ENCODE assay signal across 8 cellular contexts in the genomic region with DNA sequence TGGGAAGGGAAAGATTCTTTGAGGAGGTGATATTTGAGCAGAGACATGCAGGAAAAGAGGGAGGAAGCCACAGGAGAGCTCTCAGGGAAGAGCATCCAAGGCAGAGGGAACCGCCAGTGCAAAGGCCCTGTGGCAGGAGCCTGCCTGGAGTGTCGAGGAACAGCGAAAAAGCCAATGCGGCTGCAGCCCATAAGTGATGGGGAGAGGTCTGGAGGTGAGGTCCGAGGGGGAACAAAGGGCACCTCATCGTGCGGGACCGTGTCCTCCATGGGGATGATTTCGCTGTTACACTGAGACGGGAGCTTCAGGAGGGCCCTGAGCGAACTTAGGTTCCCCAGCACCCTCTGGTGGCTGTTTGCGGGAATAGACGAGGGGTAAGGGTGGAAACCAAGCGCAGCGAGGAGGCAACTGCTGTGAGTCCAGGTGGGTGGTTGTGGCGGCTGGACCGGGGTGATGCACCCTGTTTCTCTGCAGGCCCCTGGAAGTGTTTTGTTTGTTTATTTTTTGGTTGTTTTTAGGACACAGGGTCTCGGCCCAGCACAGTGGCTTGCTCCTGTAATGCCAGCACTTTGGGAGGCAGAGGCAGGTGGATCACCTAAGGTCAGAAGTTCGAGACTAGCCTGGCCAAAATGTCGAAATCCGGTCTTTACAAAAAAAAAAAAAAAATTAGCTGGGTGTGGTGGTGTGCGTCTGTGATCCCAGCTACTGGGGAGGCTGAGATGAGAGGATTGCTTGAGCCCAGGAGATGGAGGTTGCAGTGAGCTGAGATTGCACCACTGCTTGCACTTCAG. TPM values are rescaled to one million over a fixed set of nuclear protein-coding genes. Genes with fewer than 3 reads are reported as not detected.
A peak's percentile ranks its signal among the peaks of the same experiment; 100 is the strongest.
DNase-seq lines count a peak whose midpoint lies in the region; ATAC-seq lines count a peak whose summit lies in the region.

No MANE protein-coding gene starts in this region.

- DNase-seq in Ammon's horn (ENCODE audit: low spot score) (peak; percentile 77), H7 (peak; percentile 86), NCI-H524 treated with DMSO at 0.1 percent for 48 hours (lab: John Stamatoyannopoulos, UW) (peak; percentile 11), dermis blood vessel endothelial cell (peak; percentile 89), memory B cell (ENCODE audit: low spot score in 2 of 2) (peak; percentile 46 to 54), cerebellar nuclear complex (lab: John Stamatoyannopoulos, UW) (no peak)
- DNase-seq in activated CD4-positive, alpha-beta T cell treated with anti-CD3 and anti-CD28 coated beads, Interleukin-2, amount 50 U/mL, for 1 hour = peak; percentile 72
- DNase-seq in stimulated activated CD8-positive, alpha-beta memory T cell treated with anti-CD3 and anti-CD28 coated beads, Interleukin-2, amount 100 ng/mL, for 1 hour (ENCODE audit: low read depth in 2 of 2) = peak; percentile 36 to 58

- H3K9me3 Mint-ChIP-seq in memory B cell = no peaks in the 10 kb centered on the region

- peaks cover 13% of the 10 kb centered on the region for H3K36me3 Mint-ChIP-seq in memory B cell

- no peaks in the 10 kb centered on the region for H3K4me1 Mint-ChIP-seq in memory B cell

- no peak overlapping the region for H3K4me3 ChIP-seq in H7 (ENCODE audit: insufficient read depth, low read depth, low read length)

- H3K4me3 Mint-ChIP-seq in memory B cell = no peak overlapping the region

- H3K27ac Mint-ChIP-seq in memory B cell = no peak overlapping the region

- H3K27me3 ChIP-seq in H7 (ENCODE audit: control insufficient read depth, insufficient read depth, low read length) = no peaks in the 10 kb centered on the region

- no peaks in the 10 kb centered on the region; the same call in 1 of the 2 replicates for H3K36me3 ChIP-seq in H7 (replicated peaks; ENCODE audit: control insufficient read depth, insufficient read depth, low read length)

- peak; percentile 85 for ATAC-seq in memory B cell (ENCODE audit: low read depth)

- H3K27me3 Mint-ChIP-seq in memory B cell = peaks cover 10% of the 10 kb centered on the region

RNA-seq across cellular contexts. Expression of a gene that starts 5.9 kb away (rescaled TPM):
- 6.2 and 7.5 TPM in 2 replicates for total RNA-seq in H7 (2014; rRNA removed; shearing (Covaris generic))
- total RNA-seq in dermis blood vessel endothelial cell = 148 and 336 TPM in 2 replicates

RNA-seq across cellular contexts. Expression of a gene that starts 38.0 kb away (rescaled TPM):
- 155 and 167 TPM in 2 replicates for total RNA-seq in H7 (2014; rRNA removed; shearing (Covaris generic))
- total RNA-seq in dermis blood vessel endothelial cell = 68.3 and 105 TPM in 2 replicates

Comparison
In these comparisons a context has a peak if more than half of its experiments do, and no peak if none do; other contexts are left out.
1. DNase-seq: peak in Ammon's horn (single experiment), H7 (single experiment), NCI-H524 treated with DMSO at 0.1 percent for 48 hours (single experiment), activated CD4-positive, alpha-beta T cell treated with anti-CD3 and anti-CD28 coated beads, Interleukin-2, amount 50 U/mL, for 1 hour (single experiment), dermis blood vessel endothelial cell (single experiment), memory B cell (2 of 2) and stimulated activated CD8-positive, alpha-beta memory T cell treated with anti-CD3 and anti-CD28 coated beads, Interleukin-2, amount 100 ng/mL, for 1 hour (2 of 2); none in cerebellar nuclear complex (0 of 2).
2. RNA of a gene that starts 5.9 kb away (total RNA-seq): 148 to 336 TPM in dermis blood vessel endothelial cell; 6.2 to 7.5 TPM in H7; every median in the first group is over 10 times any median in the second.